ENCODE assay signal across 8 cellular contexts in the genomic region with DNA sequence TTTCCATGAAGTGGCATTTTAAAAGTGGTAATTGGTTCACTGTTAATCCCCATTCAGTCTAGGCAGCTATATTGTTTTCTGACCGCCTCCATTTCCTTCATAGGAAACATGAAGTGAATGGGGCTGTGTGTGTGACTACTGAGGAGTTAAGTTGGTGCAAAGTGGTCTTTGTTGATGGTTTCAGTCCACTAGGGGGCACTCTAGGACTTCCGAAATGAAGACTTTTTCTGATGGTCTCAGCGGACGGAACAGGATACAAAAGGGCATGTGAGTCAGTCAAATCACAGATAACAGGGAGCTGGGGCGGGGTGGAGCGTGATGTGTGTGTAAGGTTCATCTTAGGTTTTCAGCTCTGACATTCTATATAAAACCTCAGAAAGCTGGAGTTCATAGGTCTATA.
DNase-seq lines count a peak whose midpoint lies in the region; ATAC-seq lines count a peak whose summit lies in the region.

No MANE protein-coding gene starts in this region.

- peaks cover 0 to 2% of the 10 kb centered on the region in 2 donors for H3K27me3 Mint-ChIP-seq in CD8-positive, alpha-beta memory T cell

- peak overlapping the region; percentile 8 to 84 (median 57) for H3K27ac Mint-ChIP-seq in CD8-positive, alpha-beta memory T cell

- H3K4me1 Mint-ChIP-seq in CD8-positive, alpha-beta memory T cell: peaks cover 16 to 35% (median 32%) of the 10 kb centered on the region in 3 donors

- no peaks in the 10 kb centered on the region for H3K9me3 ChIP-seq in CD8-positive, alpha-beta memory T cell (ENCODE audit: low read length)

- H3K36me3 Mint-ChIP-seq in CD8-positive, alpha-beta memory T cell: no peaks in the 10 kb centered on the region

- ATAC-seq in GM21825 (IDR thresholded peaks at IDR 0.05; ENCODE audit: unreplicated experiment) (peak; percentile 75), HG03439 (IDR thresholded peaks at IDR 0.05; ENCODE audit: unreplicated experiment) (no peak)
- ATAC-seq in activated CD4-positive, CD25-positive, alpha-beta regulatory T cell treated with anti-CD3 and anti-CD28 coated beads, Interleukin-2, amount 50 U/mL, for 24 hours: peak; percentile 92 to 95

- peaks cover 11% of the 10 kb centered on the region for H3K4me1 ChIP-seq in CD8-positive, alpha-beta memory T cell (ENCODE audit: insufficient read depth, low read length)

- POLR2A ChIA-PET in CD8-positive, alpha-beta memory T cell (lab: Charles Lee): no interaction called here

- H3K4me3 Mint-ChIP-seq in CD8-positive, alpha-beta memory T cell: peak overlapping the region; percentile 4 to 68 (median 56)

- CTCF ChIA-PET in CD8-positive, alpha-beta memory T cell (lab: Charles Lee): interaction anchor here (0.6 to 2.2 kb wide), 21 partner anchors 9 to 657 kb away, joined by 3 to 14 read pairs (median 4); no protein-coding TSS in a partner anchor

- H3K36me3 ChIP-seq in CD8-positive, alpha-beta memory T cell (ENCODE audit: insufficient read depth, low read length): no peaks in the 10 kb centered on the region

- no peak overlapping the region for H3K27ac ChIP-seq in CD8-positive, alpha-beta memory T cell (ENCODE audit: low read depth, low read length)

- peak; percentile 49 to 80 (median 70) for DNase-seq in CD8-positive, alpha-beta memory T cell
- DNase-seq in NCI-H2171 treated with DMSO at 0.1 percent for 48 hours (lab: John Stamatoyannopoulos, UW): peak; percentile 81
- DNase-seq in dermis blood vessel endothelial cell: peak; percentile 96
- DNase-seq in lung microvascular endothelial cell (ENCODE audit: low read depth in 2 of 2): peak; percentile 88 to 91
- peak; percentile 54 to 60 for DNase-seq in stimulated activated CD8-positive, alpha-beta memory T cell treated with anti-CD3 and anti-CD28 coated beads, Interleukin-4, amount 100 ng/mL, for 4 hours (ENCODE audit: low read depth in 2 of 2, low spot score in 1 of 2)

- H3K27me3 ChIP-seq in CD8-positive, alpha-beta memory T cell (ENCODE audit: insufficient read depth, low read length, poor library complexity, severe bottlenecking): no peaks in the 10 kb centered on the region

- H3K4me3 ChIP-seq in CD8-positive, alpha-beta memory T cell (ENCODE audit: low read length): no peak overlapping the region

- H3K9me3 Mint-ChIP-seq in CD8-positive, alpha-beta memory T cell: no peaks in the 10 kb centered on the region
